Comparison of ENCODE assay signal across 9 cellular contexts in genomic region chr3:66386925-66387650, GRCh38.
DNase-seq lines count a peak whose midpoint lies in the region; ATAC-seq and TF ChIP-seq lines count a peak whose summit lies in the region.
"Had no signal": no experiment of that assay in that cellular context is flagged by ENCODE, and none has a peak within 500 bp of the region (broad histone marks: within the 10 kb centered on the region; RNA-seq: fewer than 3 reads in every experiment).

No MANE protein-coding gene starts in this region.

- no peak overlapping the region for H3K4me3 Mint-ChIP-seq in CD4-positive, CD25-positive, alpha-beta regulatory T cell
- no peak overlapping the region for H3K4me3 Mint-ChIP-seq in central memory CD8-positive, alpha-beta T cell
- no peak overlapping the region for H3K4me3 Mint-ChIP-seq in activated CD8-positive, alpha-beta T cell treated with anti-CD3 and anti-CD28 coated beads for 36 hours

- peaks cover 0 to 4% (median 0%) of the 10 kb centered on the region in 7 donors for H3K9me3 Mint-ChIP-seq in CD4-positive, CD25-positive, alpha-beta regulatory T cell
- no peaks in the 10 kb centered on the region for H3K9me3 Mint-ChIP-seq in central memory CD8-positive, alpha-beta T cell
- peaks cover 16% of the 10 kb centered on the region for H3K9me3 Mint-ChIP-seq in activated CD8-positive, alpha-beta T cell treated with anti-CD3 and anti-CD28 coated beads for 36 hours

- no peak overlapping the region for H3K4me3 ChIP-seq in CD4-positive, CD25-positive, alpha-beta regulatory T cell (ENCODE audit: low read depth, low read length)

- CTCF ChIA-PET in activated CD8-positive, alpha-beta T cell treated with anti-CD3 and anti-CD28 coated beads for 36 hours (lab: Charles Lee), result interaction anchor here (2.2 kb wide), 1 partner anchor 9 kb away, joined by 12 read pairs; no protein-coding TSS in a partner anchor

- peaks cover 67% of the 10 kb centered on the region for H3K36me3 ChIP-seq in CD4-positive, CD25-positive, alpha-beta regulatory T cell (ENCODE audit: control insufficient read depth, insufficient read depth, low read length)

- TF ChIP-seq CTCF in activated CD8-positive, alpha-beta T cell treated with anti-CD3 and anti-CD28 coated beads for 36 hours (IDR thresholded peaks at IDR 0.05), result no peak

- intact Hi-C loops in activated CD8-positive, alpha-beta T cell treated with anti-CD3 and anti-CD28 coated beads for 36 hours (cut with micrococcal nuclease), result no loop called here

- H3K4me1 ChIP-seq in CD4-positive, CD25-positive, alpha-beta regulatory T cell (ENCODE audit: control insufficient read depth, insufficient read depth, low read length, poor library complexity, severe bottlenecking), result peaks cover 15% of the 10 kb centered on the region

- no peaks in the 10 kb centered on the region for H3K27me3 ChIP-seq in CD4-positive, CD25-positive, alpha-beta regulatory T cell (ENCODE audit: control insufficient read depth, insufficient read depth, low read length)

- H3K27me3 Mint-ChIP-seq in CD4-positive, CD25-positive, alpha-beta regulatory T cell, result no peaks in the 10 kb centered on the region
- no peaks in the 10 kb centered on the region for H3K27me3 Mint-ChIP-seq in central memory CD8-positive, alpha-beta T cell
- no peaks in the 10 kb centered on the region for H3K27me3 Mint-ChIP-seq in activated CD8-positive, alpha-beta T cell treated with anti-CD3 and anti-CD28 coated beads for 36 hours

- no peak for DNase-seq in CD4-positive, CD25-positive, alpha-beta regulatory T cell
- no peak for DNase-seq in central memory CD8-positive, alpha-beta T cell (ENCODE audit: low spot score in 2 of 2)
- DNase-seq in activated naive CD4-positive, alpha-beta T cell treated with anti-CD3 and anti-CD28 coated beads, Interleukin-2, amount 50 U/mL, for 16 hours, result no peak
- DNase-seq in DMS153 (lab: John Stamatoyannopoulos, UW) (no peak), AG20443 (ENCODE audit: low spot score) (no peak)
- DNase-seq in activated CD8-positive, alpha-beta T cell treated with anti-CD3 and anti-CD28 coated beads for 36 hours, result no peak
- DNase-seq: immature natural killer cell had no signal

- peaks cover 71% of the 10 kb centered on the region for H3K36me3 Mint-ChIP-seq in CD4-positive, CD25-positive, alpha-beta regulatory T cell
- H3K36me3 Mint-ChIP-seq in central memory CD8-positive, alpha-beta T cell (ENCODE audit: insufficient read depth), result peaks cover 39% of the 10 kb centered on the region
- peaks cover 66% of the 10 kb centered on the region for H3K36me3 Mint-ChIP-seq in activated CD8-positive, alpha-beta T cell treated with anti-CD3 and anti-CD28 coated beads for 36 hours (ENCODE audit: low read depth)

- peak overlapping the region; percentile 72 to 91 (median 77) for H3K27ac Mint-ChIP-seq in CD4-positive, CD25-positive, alpha-beta regulatory T cell
- peak overlapping the region; percentile 69 for H3K27ac Mint-ChIP-seq in central memory CD8-positive, alpha-beta T cell (ENCODE audit: low read depth)
- H3K27ac Mint-ChIP-seq in activated CD8-positive, alpha-beta T cell treated with anti-CD3 and anti-CD28 coated beads for 36 hours, result no peak overlapping the region

- no peak overlapping the region for H3K27ac ChIP-seq in CD4-positive, CD25-positive, alpha-beta regulatory T cell (ENCODE audit: insufficient read depth, low read length, poor library complexity, severe bottlenecking)

- H3K9me3 ChIP-seq in CD4-positive, CD25-positive, alpha-beta regulatory T cell (ENCODE audit: control insufficient read depth in 2 of 2, low read length in 2 of 2), result no peaks in the 10 kb centered on the region

- peaks cover 28 to 58% (median 51%) of the 10 kb centered on the region in 4 donors for H3K4me1 Mint-ChIP-seq in CD4-positive, CD25-positive, alpha-beta regulatory T cell
- H3K4me1 Mint-ChIP-seq in central memory CD8-positive, alpha-beta T cell, result peaks cover 44% of the 10 kb centered on the region
- H3K4me1 Mint-ChIP-seq in activated CD8-positive, alpha-beta T cell treated with anti-CD3 and anti-CD28 coated beads for 36 hours (ENCODE audit: low read depth), result peaks cover 33% of the 10 kb centered on the region

- ATAC-seq in CD4-positive, CD25-positive, alpha-beta regulatory T cell (ENCODE audit: low read depth in 2 of 2), result peak in 1 of 2 donors; percentile 27
- ATAC-seq in GM19397 (IDR thresholded peaks at IDR 0.05; ENCODE audit: unreplicated experiment) (peak; percentile 50), HG03108 (IDR thresholded peaks at IDR 0.05; ENCODE audit: unreplicated experiment) (peak; percentile 38)
- ATAC-seq in central memory CD8-positive, alpha-beta T cell (replicated peaks; ENCODE audit: extremely low read depth, poor library complexity, severe bottlenecking), result no peak
- no peak for ATAC-seq in activated CD8-positive, alpha-beta T cell treated with anti-CD3 and anti-CD28 coated beads for 36 hours

- POLR2A ChIA-PET in activated CD8-positive, alpha-beta T cell treated with anti-CD3 and anti-CD28 coated beads for 36 hours (lab: Charles Lee), result no interaction called here

Comparison
In these comparisons a context has a peak if more than half of its experiments do, and no peak if none do; other contexts are left out.
1. ATAC-seq: peak in GM19397 (single experiment) and HG03108 (single experiment); none in central memory CD8-positive, alpha-beta T cell (single experiment) and activated CD8-positive, alpha-beta T cell treated with anti-CD3 and anti-CD28 coated beads for 36 hours (single experiment).